In genomic region chr9:118689280-118689679, GRCh38 we compare ENCODE assay signal across 3 cellular contexts.
TF ChIP-seq lines count a peak whose summit lies in the region.

No MANE protein-coding gene starts in this region.

TF ChIP-seq in A549, 52 proteins besides CTCF, POLR2A, EP300 and RAD21:
- no peak for TF ChIP-seq JUN (IDR thresholded peaks at IDR 0.05)
- peak; percentile 90 for TF ChIP-seq MAFK (IDR thresholded peaks at IDR 0.05; ENCODE audit: partially characterized antibody)
TF ChIP-seq in A549: peak in this region for 1.

TF ChIP-seq in IMR-90, 13 proteins besides CTCF, POLR2A, EP300 and RAD21:
- TF ChIP-seq MAFK (IDR thresholded peaks at IDR 0.05; ENCODE audit: low read depth, low read length) = peak; percentile 96
- no peak for TF ChIP-seq USF2 (IDR thresholded peaks at IDR 0.05; ENCODE audit: low read depth, low read length)

TF ChIP-seq in H1, 55 proteins besides CTCF, POLR2A, EP300 and RAD21:
- no peak for TF ChIP-seq KDM1A (IDR thresholded peaks at IDR 0.05; ENCODE audit: borderline replicate concordance, low read length)
- TF ChIP-seq KDM4A (IDR thresholded peaks at IDR 0.05; ENCODE audit: low read depth, low read length, severe bottlenecking) = no peak
- TF ChIP-seq TBP (IDR thresholded peaks at IDR 0.05; ENCODE audit: low read depth, low read length) = no peak
- TF ChIP-seq MAFK (IDR thresholded peaks at IDR 0.05; ENCODE audit: low read depth, low read length) = peak; percentile 92
- TF ChIP-seq HDAC6 (IDR thresholded peaks at IDR 0.05; ENCODE audit: low read depth, low read length) = no peak
